19 cellular contexts compared by ENCODE assay signal in genomic region chr5:79563247-79563590, GRCh38. TPM values are rescaled to one million over a fixed set of nuclear protein-coding genes. Genes with fewer than 3 reads are reported as not detected.
DNase-seq lines count a peak whose midpoint lies in the region; ATAC-seq and TF ChIP-seq lines count a peak whose summit lies in the region.
"Had no signal": no experiment of that assay in that cellular context is flagged by ENCODE, and none has a peak within 500 bp of the region (broad histone marks: within the 10 kb centered on the region; RNA-seq: fewer than 3 reads in every experiment).

No MANE protein-coding gene starts in this region.

- no peak for TF ChIP-seq CTCF in natural killer cell (IDR thresholded peaks at IDR 0.05)
- no peak for TF ChIP-seq CTCF in HFFc6 (IDR thresholded peaks at IDR 0.05)

- peaks cover 0 to 2% of the 10 kb centered on the region in 2 donors for H3K27me3 Mint-ChIP-seq in natural killer cell treated with Interleukin-12 subunit alpha and Interleukin-12 subunit beta and Interleukin-15 and Interleukin-18, amount 100 ng/mL, for 72 hours
- no peaks in the 10 kb centered on the region for H3K27me3 Mint-ChIP-seq in natural killer cell (ENCODE audit: low read depth in 2 of 2)
- no peaks in the 10 kb centered on the region for H3K27me3 Mint-ChIP-seq in HFFc6 (ENCODE audit: insufficient read depth)
- peaks cover 2% of the 10 kb centered on the region for H3K27me3 Mint-ChIP-seq in activated naive CD8-positive, alpha-beta T cell treated with anti-CD3 and anti-CD28 coated beads, Interleukin-2, amount 50 U/mL, for 24 hours
- H3K27me3 Mint-ChIP-seq in stimulated activated memory B cell treated with anti-CD40 and anti-IgM and Interleukin-4, amounts not matched to agents 10 μg/mL and 1 μg/mL and 100 μg/mL, for 72 hours, result no peaks in the 10 kb centered on the region

- intact Hi-C loops in natural killer cell (cut with micrococcal nuclease), result loop anchor here (5.0 kb wide), 3 partner anchors 49 to 64 kb away; partner anchors contain the start of genes HOMER1 and TENT2

- peak overlapping the region; percentile 99 for H3K27ac Mint-ChIP-seq in natural killer cell treated with Interleukin-12 subunit alpha and Interleukin-12 subunit beta and Interleukin-15 and Interleukin-18, amount 100 ng/mL, for 72 hours
- no peak overlapping the region for H3K27ac Mint-ChIP-seq in natural killer cell
- H3K27ac Mint-ChIP-seq in HFFc6, result peak overlapping the region; percentile 93
- H3K27ac Mint-ChIP-seq in activated naive CD8-positive, alpha-beta T cell treated with anti-CD3 and anti-CD28 coated beads, Interleukin-2, amount 50 U/mL, for 24 hours, result peak overlapping the region; percentile 100
- H3K27ac Mint-ChIP-seq in stimulated activated memory B cell treated with anti-CD40 and anti-IgM and Interleukin-4, amounts not matched to agents 10 μg/mL and 1 μg/mL and 100 μg/mL, for 72 hours, result no peak overlapping the region

- no peak overlapping the region for H3K4me3 Mint-ChIP-seq in natural killer cell treated with Interleukin-12 subunit alpha and Interleukin-12 subunit beta and Interleukin-15 and Interleukin-18, amount 100 ng/mL, for 72 hours
- no peak overlapping the region for H3K4me3 Mint-ChIP-seq in natural killer cell
- H3K4me3 Mint-ChIP-seq in HFFc6, result peak overlapping the region; percentile 65; the same call in 1 of the 2 replicates
- H3K4me3 Mint-ChIP-seq in activated naive CD8-positive, alpha-beta T cell treated with anti-CD3 and anti-CD28 coated beads, Interleukin-2, amount 50 U/mL, for 24 hours, result no peak overlapping the region
- no peak overlapping the region for H3K4me3 Mint-ChIP-seq in stimulated activated memory B cell treated with anti-CD40 and anti-IgM and Interleukin-4, amounts not matched to agents 10 μg/mL and 1 μg/mL and 100 μg/mL, for 72 hours
- H3K4me3 Mint-ChIP-seq: CD8-positive, alpha-beta memory T cell had no signal

- H3K9me3 Mint-ChIP-seq in natural killer cell treated with Interleukin-12 subunit alpha and Interleukin-12 subunit beta and Interleukin-15 and Interleukin-18, amount 100 ng/mL, for 72 hours, result no peaks in the 10 kb centered on the region
- no peaks in the 10 kb centered on the region for H3K9me3 Mint-ChIP-seq in natural killer cell
- no peaks in the 10 kb centered on the region for H3K9me3 Mint-ChIP-seq in HFFc6
- peaks cover 6% of the 10 kb centered on the region for H3K9me3 Mint-ChIP-seq in activated naive CD8-positive, alpha-beta T cell treated with anti-CD3 and anti-CD28 coated beads, Interleukin-2, amount 50 U/mL, for 24 hours
- H3K9me3 Mint-ChIP-seq in stimulated activated memory B cell treated with anti-CD40 and anti-IgM and Interleukin-4, amounts not matched to agents 10 μg/mL and 1 μg/mL and 100 μg/mL, for 72 hours, result no peaks in the 10 kb centered on the region
- H3K9me3 Mint-ChIP-seq: CD8-positive, alpha-beta memory T cell had no signal

- no peak for DNase-seq in natural killer cell treated with Interleukin-12 subunit alpha and Interleukin-12 subunit beta and Interleukin-15 and Interleukin-18, amount 100 ng/mL, for 72 hours (ENCODE audit: low spot score)
- DNase-seq in natural killer cell (no peak), HFFc6 (no peak), putamen (ENCODE audit: low spot score) (peak; percentile 49), kidney tubule cell (ENCODE audit: low spot score) (no peak), T-helper 1 cell (no peak)
- no peak for DNase-seq in activated naive CD8-positive, alpha-beta T cell treated with anti-CD3 and anti-CD28 coated beads, Interleukin-2, amount 50 U/mL, for 24 hours
- DNase-seq: CD8-positive, alpha-beta memory T cell; DMS79 treated with DMSO at 0.1 percent for 48 hours; KG1; NCI-H1436; NCI-H2029; NCI-H2171; NCI-H446 treated with DMSO at 0.1 percent for 48 hours; RPMI8226; SIG-M5 had no signal

- peaks cover 9% of the 10 kb centered on the region for H3K36me3 Mint-ChIP-seq in natural killer cell treated with Interleukin-12 subunit alpha and Interleukin-12 subunit beta and Interleukin-15 and Interleukin-18, amount 100 ng/mL, for 72 hours
- no peaks in the 10 kb centered on the region for H3K36me3 Mint-ChIP-seq in natural killer cell
- no peaks in the 10 kb centered on the region for H3K36me3 Mint-ChIP-seq in HFFc6 (ENCODE audit: low read depth)
- peaks cover 10% of the 10 kb centered on the region for H3K36me3 Mint-ChIP-seq in activated naive CD8-positive, alpha-beta T cell treated with anti-CD3 and anti-CD28 coated beads, Interleukin-2, amount 50 U/mL, for 24 hours (ENCODE audit: low read depth)
- H3K36me3 Mint-ChIP-seq in stimulated activated memory B cell treated with anti-CD40 and anti-IgM and Interleukin-4, amounts not matched to agents 10 μg/mL and 1 μg/mL and 100 μg/mL, for 72 hours, result no peaks in the 10 kb centered on the region

- ATAC-seq in natural killer cell treated with Interleukin-12 subunit alpha and Interleukin-12 subunit beta and Interleukin-15 and Interleukin-18, amount 100 ng/mL, for 72 hours, result no peak
- no peak for ATAC-seq in natural killer cell
- ATAC-seq in activated naive CD8-positive, alpha-beta T cell treated with anti-CD3 and anti-CD28 coated beads, Interleukin-2, amount 50 U/mL, for 24 hours, result no peak
- no peak for ATAC-seq in stimulated activated memory B cell treated with anti-CD40 and anti-IgM and Interleukin-4, amounts not matched to agents 10 μg/mL and 1 μg/mL and 100 μg/mL, for 72 hours
- ATAC-seq: HCT116, HepG2 had no signal

- peaks cover 32 to 33% of the 10 kb centered on the region in 2 donors for H3K4me1 Mint-ChIP-seq in natural killer cell treated with Interleukin-12 subunit alpha and Interleukin-12 subunit beta and Interleukin-15 and Interleukin-18, amount 100 ng/mL, for 72 hours (ENCODE audit: low read depth in 2 of 2)
- peaks cover 27 to 35% of the 10 kb centered on the region in 2 donors for H3K4me1 Mint-ChIP-seq in natural killer cell
- H3K4me1 Mint-ChIP-seq in HFFc6 (ENCODE audit: low read depth), result peaks cover 59% of the 10 kb centered on the region
- H3K4me1 Mint-ChIP-seq in activated naive CD8-positive, alpha-beta T cell treated with anti-CD3 and anti-CD28 coated beads, Interleukin-2, amount 50 U/mL, for 24 hours, result peaks cover 45% of the 10 kb centered on the region
- peaks cover 16% of the 10 kb centered on the region for H3K4me1 Mint-ChIP-seq in stimulated activated memory B cell treated with anti-CD40 and anti-IgM and Interleukin-4, amounts not matched to agents 10 μg/mL and 1 μg/mL and 100 μg/mL, for 72 hours

RNA-seq across cellular contexts. Expression of gene TENT2, which starts 49.0 kb away (rescaled TPM):
- 100 to 1,000 TPM; 118 to 144 TPM for total RNA-seq in natural killer cell treated with Interleukin-12 subunit alpha and Interleukin-12 subunit beta and Interleukin-15 and Interleukin-18, amount 100 ng/mL, for 72 hours
- total RNA-seq in natural killer cell, result 100 to 1,000 TPM; 219 to 296 (median 272) TPM
- total RNA-seq in HFFc6 (2021; fragmentation: NEBNext Ultra II Directional; extraction: Animal tissue kit (Norgen Biotek cat#: 25700)), result 10 to 100 TPM; 46.4 to 57.1 (median 48.2) TPM

RNA-seq across cellular contexts. Expression of gene HOMER1, which starts 49.3 kb away (rescaled TPM):
- total RNA-seq in natural killer cell treated with Interleukin-12 subunit alpha and Interleukin-12 subunit beta and Interleukin-15 and Interleukin-18, amount 100 ng/mL, for 72 hours, result 1 to 10 TPM; 4.2 to 4.6 TPM
- total RNA-seq in natural killer cell, result 1 to 10 TPM; 3.1 to 5.4 (median 4.3) TPM
- total RNA-seq in HFFc6 (2021; fragmentation: NEBNext Ultra II Directional; extraction: Animal tissue kit (Norgen Biotek cat#: 25700)), result 1 to 10 TPM; 2.0 to 5.1 (median 2.9) TPM

Comparison
In these comparisons a context has a peak if more than half of its experiments do, and no peak if none do; other contexts are left out.
1. H3K27ac Mint-ChIP-seq: peak in natural killer cell treated with Interleukin-12 subunit alpha and Interleukin-12 subunit beta and Interleukin-15 and Interleukin-18, amount 100 ng/mL, for 72 hours (2 of 2), HFFc6 (single experiment) and activated naive CD8-positive, alpha-beta T cell treated with anti-CD3 and anti-CD28 coated beads, Interleukin-2, amount 50 U/mL, for 24 hours (single experiment); none in natural killer cell (0 of 2) and stimulated activated memory B cell treated with anti-CD40 and anti-IgM and Interleukin-4, amounts not matched to agents 10 μg/mL and 1 μg/mL and 100 μg/mL, for 72 hours (single experiment).